ENCODE assay signal across 32 cellular contexts in the genomic region with DNA sequence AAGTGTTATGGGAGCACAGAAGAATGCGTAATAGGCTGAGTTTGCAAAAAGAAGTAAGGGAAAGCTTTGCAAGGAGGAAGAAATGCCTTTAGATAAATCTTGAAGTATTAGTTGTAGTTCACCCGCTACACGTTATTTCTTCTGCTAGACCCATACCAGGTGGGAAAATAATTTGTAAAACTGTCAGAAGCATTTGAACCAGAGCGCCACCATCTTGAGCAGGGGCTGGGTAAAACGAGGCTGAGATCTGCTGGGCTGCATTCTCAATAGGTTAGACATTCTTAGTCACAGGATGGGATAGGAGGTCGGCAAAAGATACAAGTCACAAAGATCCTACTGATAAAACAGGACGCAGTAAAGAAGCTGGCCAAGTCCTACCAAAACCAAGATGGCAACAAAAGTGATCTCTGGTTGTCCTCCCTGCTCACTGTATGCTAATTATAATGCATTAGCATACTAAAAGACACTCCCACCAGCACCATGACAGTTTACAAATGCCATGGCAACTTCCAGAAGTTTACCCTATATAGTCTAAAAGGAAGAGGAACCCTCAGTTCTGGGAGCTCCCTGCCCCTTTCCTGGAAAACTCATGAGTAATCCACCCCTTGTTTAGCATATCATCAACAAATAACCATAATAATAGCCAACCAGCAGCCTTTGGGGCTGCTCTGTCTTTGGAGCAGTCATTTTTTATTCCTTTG.
"Had no signal": no experiment of that assay in that cellular context is flagged by ENCODE, and none has a peak within 500 bp of the region (broad histone marks: within the 10 kb centered on the region; RNA-seq: fewer than 3 reads in every experiment).

No MANE protein-coding gene starts in this region.

- H3K4me3 Mint-ChIP-seq: immature natural killer cell; mesothelial cell of epicardium; naive B cell; natural killer cell; nephron progenitor cell; neural progenitor cell; stimulated activated memory B cell treated with anti-CD40 and anti-IgM and Interleukin-4, amounts not matched to agents 10 μg/mL and 1 μg/mL and 100 μg/mL, for 72 hours had no signal

- H3K9me3 ChIP-seq: left lung, lower lobe of right lung, neutrophil, right atrium auricular region, right lobe of liver, suprapubic skin, thoracic aorta, tibial artery had no signal

- DNase-seq: hippocampal formation; immature natural killer cell; kidney; left colon; left lung; lower lobe of right lung; mammary epithelial cell; mesendoderm; naive B cell; natural killer cell; nephron progenitor cell; occipital lobe; right lobe of liver; stimulated activated CD4-positive, alpha-beta T cell treated with anti-CD3 and anti-CD28 coated beads, Interleukin-1b, Interleukin-23, amount 100 ng/mL, for 48 hours; stimulated activated CD4-positive, alpha-beta T cell treated with anti-CD3 and anti-CD28 coated beads, Interleukin-2, amount 100 ng/mL, for 48 hours; stimulated activated CD4-positive, alpha-beta T cell treated with anti-CD3 and anti-CD28 coated beads, Interleukin-4, amount 100 ng/mL, for 4 hours; stimulated activated CD8-positive, alpha-beta memory T cell treated with anti-CD3 and anti-CD28 coated beads, Interleukin-4, amount 100 ng/mL, for 48 hours; stimulated activated naive CD8-positive, alpha-beta T cell treated with anti-CD3 and anti-CD28 coated beads, Interleukin-15, Interleukin-2, amounts not matched to agents 100 U/mL and 50 U/mL, for 24 hours; tibial artery; trophoblast cell; upper lobe of right lung had no signal

- H3K4me1 Mint-ChIP-seq: mesothelial cell of epicardium, nephron progenitor cell, neural progenitor cell had no signal

- FAIRE-seq: islet of Langerhans, kidney, urothelium cell line had no signal

- H3K27me3 ChIP-seq: left lung, neural progenitor cell, neutrophil, right atrium auricular region, right lobe of liver, suprapubic skin, tibial artery, upper lobe of right lung had no signal

- H3K9me3 Mint-ChIP-seq: natural killer cell had no signal

- H3K36me3 ChIP-seq: left lung, lower lobe of right lung, neural progenitor cell, neutrophil, right atrium auricular region, right lobe of liver, suprapubic skin, thoracic aorta, tibial artery, upper lobe of right lung had no signal

- H3K27ac Mint-ChIP-seq: immature natural killer cell; mesothelial cell of epicardium; natural killer cell; nephron progenitor cell; neural progenitor cell; stimulated activated memory B cell treated with anti-CD40 and anti-IgM and Interleukin-4, amounts not matched to agents 10 μg/mL and 1 μg/mL and 100 μg/mL, for 72 hours had no signal

- H3K4me2 ChIP-seq: neural progenitor cell, smooth muscle cell had no signal

- ATAC-seq: left colon; left lung; lower lobe of right lung; natural killer cell; stimulated activated memory B cell treated with anti-CD40 and anti-IgM and Interleukin-4, amounts not matched to agents 10 μg/mL and 1 μg/mL and 100 μg/mL, for 72 hours; stimulated activated naive CD8-positive, alpha-beta T cell treated with anti-CD3 and anti-CD28 coated beads, Interleukin-15, Interleukin-2, amounts not matched to agents 100 U/mL and 50 U/mL, for 24 hours; upper lobe of right lung had no signal

- H3K4me1 ChIP-seq: left lung, lower lobe of right lung, neural progenitor cell, parathyroid adenoma, right atrium auricular region, suprapubic skin, tibial artery, upper lobe of right lung had no signal

- H3K36me3 Mint-ChIP-seq: immature natural killer cell; mesothelial cell of epicardium; naive B cell; natural killer cell; neural progenitor cell; stimulated activated memory B cell treated with anti-CD40 and anti-IgM and Interleukin-4, amounts not matched to agents 10 μg/mL and 1 μg/mL and 100 μg/mL, for 72 hours had no signal

- H2AFZ ChIP-seq: neural progenitor cell, parathyroid adenoma had no signal

- H3K9ac ChIP-seq: neural progenitor cell, parathyroid adenoma had no signal

- H3K4me3 ChIP-seq: left lung, lower lobe of right lung, neural progenitor cell, right atrium auricular region, smooth muscle cell, suprapubic skin, thoracic aorta, tibial artery, upper lobe of right lung had no signal

- H3K27ac ChIP-seq: left lung, lower lobe of right lung, neural progenitor cell, neutrophil, parathyroid adenoma, right atrium auricular region, suprapubic skin, thoracic aorta, tibial artery, upper lobe of right lung had no signal

- H3K79me2 ChIP-seq: parathyroid adenoma had no signal

- H3K27me3 Mint-ChIP-seq: stimulated activated memory B cell treated with anti-CD40 and anti-IgM and Interleukin-4, amounts not matched to agents 10 μg/mL and 1 μg/mL and 100 μg/mL, for 72 hours had no signal
